In the genomic region with DNA sequence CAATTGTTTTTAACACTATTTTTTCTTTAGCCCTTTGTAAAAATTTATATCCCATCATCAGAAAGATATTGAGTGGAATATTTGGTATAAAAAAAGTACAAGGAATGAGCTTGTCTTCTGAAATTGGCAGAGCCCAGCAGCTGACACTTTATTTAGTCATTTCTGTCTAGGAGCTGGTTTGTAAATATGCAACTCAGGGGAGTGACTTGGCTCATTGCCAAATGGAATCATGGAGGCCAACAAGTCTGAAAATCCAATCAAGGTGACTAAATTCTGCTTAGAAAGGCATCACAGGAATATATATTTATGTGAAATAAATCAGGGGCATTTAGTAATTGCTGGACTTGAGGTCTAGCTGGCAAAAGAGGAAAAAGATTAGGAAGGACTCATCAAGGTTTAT, we compare ENCODE assay signal across 20 cellular contexts.
DNase-seq lines count a peak whose midpoint lies in the region; ATAC-seq, FAIRE-seq and TF ChIP-seq lines count a peak whose summit lies in the region.
"Had no signal": no experiment of that assay in that cellular context is flagged by ENCODE, and none has a peak within 500 bp of the region (broad histone marks: within the 10 kb centered on the region; RNA-seq: fewer than 3 reads in every experiment).

No MANE protein-coding gene starts in this region.

- H3K9me3 ChIP-seq in heart right ventricle = no peaks in the 10 kb centered on the region
- H3K9me3 ChIP-seq: sigmoid colon had no signal

- FAIRE-seq in bronchial epithelial cell (lab: Jason Lieb, UNC) = no peak

- no peaks in the 10 kb centered on the region for H3K36me3 ChIP-seq in bronchial epithelial cell (ENCODE audit: control insufficient read depth, insufficient read depth, low read length)
- no peaks in the 10 kb centered on the region for H3K36me3 ChIP-seq in heart right ventricle
- H3K36me3 ChIP-seq: sigmoid colon had no signal

- H3K27me3 ChIP-seq in bronchial epithelial cell (ENCODE audit: control insufficient read depth, insufficient read depth, low read length) = no peaks in the 10 kb centered on the region
- peaks cover 0 to 19% (median 0%) of the 10 kb centered on the region in 7 donors for H3K27me3 ChIP-seq in heart right ventricle
- peaks cover 0 to 54% (median 16%) of the 10 kb centered on the region in 45 donors for H3K27me3 ChIP-seq in dorsolateral prefrontal cortex
- H3K27me3 ChIP-seq: sigmoid colon had no signal

- intact Hi-C loops in heart right ventricle (cut with DNase I) = no loop called here
- intact Hi-C loops in dorsolateral prefrontal cortex (cut with DNase I) = no loop called here

- H3K4me1 ChIP-seq in heart right ventricle = no peaks in the 10 kb centered on the region
- H3K4me1 ChIP-seq: sigmoid colon had no signal

- peak; percentile 7 for DNase-seq in NCI-H510A treated with DMSO at 0.1 percent for 48 hours (lab: John Stamatoyannopoulos, UW)
- no peak for DNase-seq in NCI-H510A (lab: John Stamatoyannopoulos, UW)
- DNase-seq in NCI-H2171 treated with DMSO at 0.1 percent for 48 hours (lab: John Stamatoyannopoulos, UW) = peak; percentile 19
- DNase-seq in bronchial epithelial cell (ENCODE audit: low read depth) = peak; percentile 75
- DNase-seq in retinal pigment epithelial cell (ENCODE audit: low read depth) = peak; percentile 26
- DNase-seq in heart right ventricle = no peak
- DNase-seq in dorsolateral prefrontal cortex = no peak
- DNase-seq: activated CD4-positive, alpha-beta T cell treated with anti-CD3 and anti-CD28 coated beads, Interleukin-2, amount 10 ng/mL, durations not matched to agents 7 days and 5 days; activated T-cell treated with anti-CD3 and anti-CD28 coated beads, Interleukin-2, amount 50 U/mL, for 24 hours; central memory CD4-positive, alpha-beta T cell; endodermal cell; glutamatergic neuron; kidney; NCI-H774; nucleus accumbens; sigmoid colon; stimulated activated naive CD8-positive, alpha-beta T cell treated with anti-CD3 and anti-CD28 coated beads, Interleukin-15, Interleukin-2, amounts not matched to agents 100 U/mL and 50 U/mL, for 24 hours; T-helper 9 cell had no signal

- ATAC-seq in heart right ventricle (no peak), HG03095 (IDR thresholded peaks at IDR 0.05; ENCODE audit: unreplicated experiment) (no peak)
- ATAC-seq: HCT116; stimulated activated naive CD8-positive, alpha-beta T cell treated with anti-CD3 and anti-CD28 coated beads, Interleukin-15, Interleukin-2, amounts not matched to agents 100 U/mL and 50 U/mL, for 24 hours had no signal

- no peak for TF ChIP-seq CTCF in bronchial epithelial cell (IDR thresholded peaks at IDR 0.05; ENCODE audit: insufficient read depth, low read length, severe bottlenecking)
- no peak for TF ChIP-seq CTCF in retinal pigment epithelial cell (conservative IDR thresholded peaks at IDR 0.05; ENCODE audit: low read depth, low read length)
- no peak for TF ChIP-seq CTCF in heart right ventricle (IDR thresholded peaks at IDR 0.05)
- TF ChIP-seq CTCF in dorsolateral prefrontal cortex (IDR thresholded peaks at IDR 0.05 in 54 of 56, conservative IDR thresholded peaks at IDR 0.05 in 2 of 56; ENCODE audit: low read depth in 1 of 56, partially characterized antibody in 56 of 56) = no peak

- H3K27ac ChIP-seq in heart right ventricle = no peak overlapping the region
- H3K27ac ChIP-seq in dorsolateral prefrontal cortex = no peak overlapping the region
- H3K27ac ChIP-seq: sigmoid colon had no signal

- H3K4me3 ChIP-seq in bronchial epithelial cell (ENCODE audit: low read depth, low read length) (no peak overlapping the region), retinal pigment epithelial cell (ENCODE audit: low read length) (no peak overlapping the region), heart right ventricle (no peak overlapping the region), dorsolateral prefrontal cortex (no peak overlapping the region)
- H3K4me3 ChIP-seq: sigmoid colon had no signal

Comparison
In these comparisons a context has a peak if more than half of its experiments do, and no peak if none do; other contexts are left out.
1. DNase-seq: peak in NCI-H510A treated with DMSO at 0.1 percent for 48 hours (single experiment), NCI-H2171 treated with DMSO at 0.1 percent for 48 hours (single experiment), bronchial epithelial cell (single experiment) and retinal pigment epithelial cell (single experiment); none in NCI-H510A (single experiment), heart right ventricle (0 of 2) and dorsolateral prefrontal cortex (0 of 10).